Comparison of ENCODE assay signal across 1 cellular context in genomic region chr18:44771957-44772917, GRCh38.
TF ChIP-seq lines count a peak whose summit lies in the region.

No MANE protein-coding gene starts in this region.

TF ChIP-seq in HepG2, 621 proteins besides CTCF, POLR2A, EP300 and RAD21 (continued from another document and continues in another):
- peak; percentile 50; the same call in 1 of the 2 replicates for TF ChIP-seq HMG20B (CRISPR knock-in tag; conservative IDR thresholded peaks at IDR 0.05)
- peak; percentile 43; the same call in 1 of the 2 replicates for TF ChIP-seq NFIC (IDR thresholded peaks at IDR 0.05; ENCODE audit: low read length)
- no peak for TF ChIP-seq KDM4B (CRISPR knock-in tag; IDR thresholded peaks at IDR 0.05)
- TF ChIP-seq SALL2 (CRISPR knock-in tag; IDR thresholded peaks at IDR 0.05), result no peak
- no peak for TF ChIP-seq GABPA (IDR thresholded peaks at IDR 0.05; ENCODE audit: low read depth, low read length)
- TF ChIP-seq GABPA (CRISPR knock-in tag; IDR thresholded peaks at IDR 0.05; ENCODE audit: low read depth), result peak; percentile 53
- TF ChIP-seq KLF11 (CRISPR knock-in tag; IDR thresholded peaks at IDR 0.05), result no peak
- TF ChIP-seq ZNF724P (CRISPR knock-in tag; IDR thresholded peaks at IDR 0.05; ENCODE audit: borderline replicate concordance), result no peak
- TF ChIP-seq SOX5 (CRISPR knock-in tag; IDR thresholded peaks at IDR 0.05; ENCODE audit: borderline replicate concordance), result peak; percentile 76
- TF ChIP-seq ZNF773 (CRISPR knock-in tag; IDR thresholded peaks at IDR 0.05; ENCODE audit: borderline replicate concordance), result no peak
- no peak for TF ChIP-seq ZNF44 (CRISPR knock-in tag; IDR thresholded peaks at IDR 0.05)
- no peak for TF ChIP-seq RNF2 (conservative IDR thresholded peaks at IDR 0.05; ENCODE audit: low read depth)
- TF ChIP-seq TMF1 (CRISPR knock-in tag; IDR thresholded peaks at IDR 0.05; ENCODE audit: low read depth), result no peak
- peak; percentile 81 for TF ChIP-seq PAXIP1 (CRISPR knock-in tag; conservative IDR thresholded peaks at IDR 0.05)
- no peak for TF ChIP-seq SP140L (CRISPR knock-in tag; IDR thresholded peaks at IDR 0.05; ENCODE audit: borderline replicate concordance)
- TF ChIP-seq ZNF646 (CRISPR knock-in tag; IDR thresholded peaks at IDR 0.05), result no peak
- TF ChIP-seq ZNF501 (CRISPR knock-in tag; IDR thresholded peaks at IDR 0.05), result no peak
- TF ChIP-seq BCL6 (CRISPR knock-in tag; IDR thresholded peaks at IDR 0.05), result peak; percentile 47
- peak; percentile 17; the same call in 1 of the 2 replicates for TF ChIP-seq HMG20A (CRISPR knock-in tag; IDR thresholded peaks at IDR 0.05; ENCODE audit: borderline replicate concordance)
- TF ChIP-seq HNRNPUL1 (IDR thresholded peaks at IDR 0.05; ENCODE audit: low read depth, low read length), result no peak
- no peak for TF ChIP-seq ZNF513 (CRISPR knock-in tag; conservative IDR thresholded peaks at IDR 0.05)
- no peak for TF ChIP-seq NCOA5 (CRISPR knock-in tag; IDR thresholded peaks at IDR 0.05)
- peak; percentile 37 for TF ChIP-seq TEAD3 (CRISPR knock-in tag; optimal IDR thresholded peaks at IDR 0.05; ENCODE audit: borderline replicate concordance)
- peak; percentile 91 for TF ChIP-seq NR2F2 (IDR thresholded peaks at IDR 0.05; ENCODE audit: borderline replicate concordance, low read depth)
- TF ChIP-seq MAZ (IDR thresholded peaks at IDR 0.05; ENCODE audit: borderline replicate concordance, low read depth, low read length), result peak; percentile 57; the same call in 1 of the 2 replicates
- TF ChIP-seq MAZ (CRISPR knock-in tag; IDR thresholded peaks at IDR 0.05; ENCODE audit: low read depth), result no peak
- peak; percentile 30; the same call in 1 of the 2 replicates for TF ChIP-seq MIER3 (CRISPR knock-in tag; IDR thresholded peaks at IDR 0.05; ENCODE audit: borderline replicate concordance)
- no peak for TF ChIP-seq ZNF567 (CRISPR knock-in tag; IDR thresholded peaks at IDR 0.05; ENCODE audit: borderline replicate concordance)
- TF ChIP-seq DNMT1 (CRISPR knock-in tag; IDR thresholded peaks at IDR 0.05), result no peak
- TF ChIP-seq SP4 (CRISPR knock-in tag; IDR thresholded peaks at IDR 0.05), result no peak
- no peak for TF ChIP-seq PTBP1 (IDR thresholded peaks at IDR 0.05; ENCODE audit: low read depth, low read length, poor library complexity, severe bottlenecking)
- 0 out of 2 replicates have a peak, but pooled peaks have one; percentile 31 for TF ChIP-seq ZHX2 (IDR thresholded peaks at IDR 0.05; ENCODE audit: low read depth)
- TF ChIP-seq ZHX2 (CRISPR knock-in tag; IDR thresholded peaks at IDR 0.05; ENCODE audit: borderline replicate concordance), result no peak
- TF ChIP-seq NR2F1 (CRISPR knock-in tag; IDR thresholded peaks at IDR 0.05), result peak; percentile 81 to 86
- TF ChIP-seq JUND (CRISPR knock-in tag; IDR thresholded peaks at IDR 0.05), result no peak
- peak; percentile 46; the same call in 1 of the 2 replicates for TF ChIP-seq MIER2 (CRISPR knock-in tag; IDR thresholded peaks at IDR 0.05)
- TF ChIP-seq HOXA5 (CRISPR knock-in tag; IDR thresholded peaks at IDR 0.05), result no peak
- TF ChIP-seq ARID5B (CRISPR knock-in tag; IDR thresholded peaks at IDR 0.05), result peak; percentile 79
- TF ChIP-seq ZNF605 (CRISPR knock-in tag; IDR thresholded peaks at IDR 0.05), result no peak
- TF ChIP-seq MXD1 (CRISPR knock-in tag; IDR thresholded peaks at IDR 0.05), result no peak
- TF ChIP-seq ZZZ3 (CRISPR knock-in tag; IDR thresholded peaks at IDR 0.05; ENCODE audit: borderline replicate concordance), result no peak
- TF ChIP-seq ZNF230 (CRISPR knock-in tag; IDR thresholded peaks at IDR 0.05), result no peak
